27 cellular contexts compared by ENCODE assay signal in genomic region chr20:59104848-59105247, GRCh38. TPM values are rescaled to one million over a fixed set of nuclear protein-coding genes. Genes with fewer than 3 reads are reported as not detected.
"Had no signal": no experiment of that assay in that cellular context is flagged by ENCODE, and none has a peak within 500 bp of the region (broad histone marks: within the 10 kb centered on the region; RNA-seq: fewer than 3 reads in every experiment).

No MANE protein-coding gene starts in this region.

- H3K27ac Mint-ChIP-seq: activated CD4-positive, alpha-beta memory T cell treated with anti-CD3 and anti-CD28 coated beads, Interleukin-2, amount 10 ng/mL, durations not matched to agents 7 days and 5 days; activated CD4-positive, alpha-beta T cell treated with anti-CD3 and anti-CD28 coated beads for 36 hours; brain had no signal

- H3K4me3 Mint-ChIP-seq: activated CD4-positive, alpha-beta memory T cell treated with anti-CD3 and anti-CD28 coated beads, Interleukin-2, amount 10 ng/mL, durations not matched to agents 7 days and 5 days; activated CD4-positive, alpha-beta T cell treated with anti-CD3 and anti-CD28 coated beads for 36 hours; brain; central memory CD8-positive, alpha-beta T cell had no signal

- H3K27ac ChIP-seq: KMS-11, Peyer's patch, RWPE1, SJCRH30, WERI-Rb-1 had no signal

- H3K4me3 ChIP-seq: Peyer's patch, SJCRH30 had no signal

- H3K36me3 ChIP-seq: Peyer's patch, SJCRH30, WERI-Rb-1 had no signal

- H3K9me3 Mint-ChIP-seq: activated CD4-positive, alpha-beta memory T cell treated with anti-CD3 and anti-CD28 coated beads, Interleukin-2, amount 10 ng/mL, durations not matched to agents 7 days and 5 days; central memory CD8-positive, alpha-beta T cell had no signal

- H3K4me1 Mint-ChIP-seq: brain had no signal

- H3K27me3 Mint-ChIP-seq: activated CD4-positive, alpha-beta T cell treated with anti-CD3 and anti-CD28 coated beads for 36 hours; central memory CD8-positive, alpha-beta T cell had no signal

- H3K4me2 ChIP-seq: KMS-11, SK-N-SH had no signal

- DNase-seq: activated CD4-positive, alpha-beta memory T cell treated with anti-CD3 and anti-CD28 coated beads, Interleukin-2, amount 10 ng/mL, durations not matched to agents 7 days and 5 days; activated CD4-positive, alpha-beta T cell treated with anti-CD3 and anti-CD28 coated beads for 36 hours; activated CD4-positive, alpha-beta T cell treated with anti-CD3 and anti-CD28 coated beads, Interleukin-2, amount 50 U/mL, for 1 hour; activated CD8-positive, alpha-beta memory T cell treated with anti-CD3 and anti-CD28 coated beads, Interleukin-2, amount 50 U/mL, for 48 hours; activated naive CD4-positive, alpha-beta T cell treated with anti-CD3 and anti-CD28 coated beads, Interleukin-2, amount 50 U/mL, for 16 hours; activated T-cell treated with anti-CD3 and anti-CD28 coated beads, Interleukin-2, amount 50 U/mL, for 1 hour; amygdala; NCI-H1048; NCI-H1930; NCI-H2171; NCI-H2227 treated with DMSO at 0.1 percent for 48 hours; NCI-H446 treated with DMSO at 0.1 percent for 48 hours; NCI-H524 treated with DMSO at 0.1 percent for 48 hours; NCI-H748 treated with DMSO at 0.1 percent for 48 hours; OCI-M1; Peyer's patch; Right ventricle myocardium superior; SK-N-SH; T-helper 1 cell; WERI-Rb-1 had no signal

- ATAC-seq: activated CD4-positive, alpha-beta T cell treated with anti-CD3 and anti-CD28 coated beads for 36 hours had no signal

- H3K9ac ChIP-seq: KMS-11, SK-N-SH had no signal

- H3K36me3 Mint-ChIP-seq: brain had no signal

- H3K27me3 ChIP-seq: Peyer's patch had no signal

- H3K4me1 ChIP-seq: Peyer's patch, SJCRH30 had no signal

- H3K9me3 ChIP-seq: Peyer's patch, SJCRH30, SK-N-SH had no signal

RNA-seq across cellular contexts. Expression of gene ZNF831, which starts 58.8 kb away (rescaled TPM):
- total RNA-seq: astrocyte, MCF 10A had no signal
